17 cellular contexts compared by ENCODE assay signal in the genomic region with DNA sequence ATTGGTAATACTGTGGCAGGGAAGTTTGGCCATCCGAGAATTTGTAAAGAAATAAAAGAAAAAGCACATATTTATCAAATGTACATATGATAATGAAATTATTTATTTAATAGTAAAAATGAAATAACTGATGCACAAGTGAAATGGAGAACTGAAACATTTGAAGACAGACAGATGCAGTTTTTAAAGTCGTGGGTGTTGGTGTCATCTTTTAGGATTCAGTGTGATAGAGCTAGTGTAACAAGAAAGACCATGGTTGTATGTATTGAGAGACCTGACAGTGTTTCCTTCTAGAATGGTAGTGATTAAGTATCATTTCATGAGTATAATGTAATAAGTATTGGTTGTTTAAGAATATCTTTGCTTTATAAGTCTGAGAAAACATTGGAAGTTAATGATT. TPM values are rescaled to one million over a fixed set of nuclear protein-coding genes. Genes with fewer than 3 reads are reported as not detected.
A peak's percentile ranks its signal among the peaks of the same experiment; 100 is the strongest.
DNase-seq lines count a peak whose midpoint lies in the region; ATAC-seq, FAIRE-seq and TF ChIP-seq lines count a peak whose summit lies in the region.
"Had no signal": no experiment of that assay in that cellular context is flagged by ENCODE, and none has a peak within 500 bp of the region (broad histone marks: within the 10 kb centered on the region; RNA-seq: fewer than 3 reads in every experiment).

No MANE protein-coding gene starts in this region.

- H3K27me3 ChIP-seq in CD8-positive, alpha-beta memory T cell (ENCODE audit: insufficient read depth, low read length, poor library complexity, severe bottlenecking), result no peaks in the 10 kb centered on the region
- H3K27me3 ChIP-seq in naive thymus-derived CD4-positive, alpha-beta T cell (ENCODE audit: control insufficient read depth in 2 of 2, insufficient read depth in 2 of 2, low read length in 2 of 2), result no peaks in the 10 kb centered on the region
- H3K27me3 ChIP-seq in psoas muscle (ENCODE audit: insufficient read depth in 3 of 3, low read length in 2 of 3), result no peaks in the 10 kb centered on the region
- H3K27me3 ChIP-seq: BLaER1, body of pancreas, uterus had no signal

- H3K36me3 Mint-ChIP-seq in CD8-positive, alpha-beta memory T cell, result peaks cover 0 to 69% (median 26%) of the 10 kb centered on the region in 3 donors
- H3K36me3 Mint-ChIP-seq in T-cell, result peaks cover 35% of the 10 kb centered on the region
- H3K36me3 Mint-ChIP-seq in naive thymus-derived CD4-positive, alpha-beta T cell, result peaks cover 7 to 32% (median 17%) of the 10 kb centered on the region in 5 donors

- TF ChIP-seq EP300 in A549 (IDR thresholded peaks at IDR 0.05), result no peak

- H3K9me3 ChIP-seq in A549 (no peaks in the 10 kb centered on the region), psoas muscle (no peaks in the 10 kb centered on the region)
- no peaks in the 10 kb centered on the region for H3K9me3 ChIP-seq in CD8-positive, alpha-beta memory T cell (ENCODE audit: low read length)
- no peaks in the 10 kb centered on the region for H3K9me3 ChIP-seq in naive thymus-derived CD4-positive, alpha-beta T cell (ENCODE audit: control insufficient read depth in 2 of 3, low read length in 3 of 3)
- H3K9me3 ChIP-seq: BLaER1, body of pancreas, uterus had no signal

- CTCF ChIA-PET in A549 (lab: Yijun Ruan, JAX), result no interaction called here
- CTCF ChIA-PET in CD8-positive, alpha-beta memory T cell (lab: Charles Lee), result no interaction called here
- CTCF ChIA-PET in T-cell (lab: Charles Lee), result no interaction called here
- CTCF ChIA-PET in naive thymus-derived CD4-positive, alpha-beta T cell (lab: Charles Lee), result no interaction called here

- no peak for TF ChIP-seq POLR2A in A549 (IDR thresholded peaks at IDR 0.05; ENCODE audit: low read length)

- DNase-seq in A549 (ENCODE audit: low read depth in 1 of 2, low spot score in 1 of 2) (no peak), T-cell (no peak), psoas muscle (no peak), NCI-H2171 (lab: John Stamatoyannopoulos, UW) (no peak), GDM1 (lab: John Stamatoyannopoulos, UW) (no peak)
- DNase-seq in CD8-positive, alpha-beta memory T cell, result no peak
- DNase-seq in naive thymus-derived CD4-positive, alpha-beta T cell, result no peak
- DNase-seq: body of pancreas; EL; NCI-H1092; NCI-H2227 treated with DMSO at 0.1 percent for 48 hours; stimulated activated CD4-positive, alpha-beta T cell treated with anti-CD3 and anti-CD28 coated beads, Interleukin-2, amount 100 ng/mL, for 24 hours; stimulated activated CD8-positive, alpha-beta memory T cell treated with anti-CD3 and anti-CD28 coated beads, Interleukin-4, amount 100 ng/mL, for 48 hours; uterus had no signal

- POLR2A ChIA-PET in A549 (lab: Yijun Ruan, JAX) (no interaction called here), T-cell (lab: Charles Lee) (interaction anchor here in 1 of 2 donors (0.6 kb wide), 1 partner anchor 13 kb away, joined by 3 read pairs; no protein-coding TSS in a partner anchor)
- POLR2A ChIA-PET in CD8-positive, alpha-beta memory T cell (lab: Charles Lee), result no interaction called here
- POLR2A ChIA-PET in naive thymus-derived CD4-positive, alpha-beta T cell (lab: Charles Lee), result no interaction called here

- no peaks in the 10 kb centered on the region for H3K9me3 Mint-ChIP-seq in CD8-positive, alpha-beta memory T cell
- H3K9me3 Mint-ChIP-seq in T-cell, result no peaks in the 10 kb centered on the region
- H3K9me3 Mint-ChIP-seq in naive thymus-derived CD4-positive, alpha-beta T cell, result peaks cover 0 to 4% (median 0%) of the 10 kb centered on the region in 11 donors

- H3K4me1 ChIP-seq in A549, result peaks cover 20% of the 10 kb centered on the region
- peaks cover 36% of the 10 kb centered on the region for H3K4me1 ChIP-seq in CD8-positive, alpha-beta memory T cell (ENCODE audit: insufficient read depth, low read length)
- H3K4me1 ChIP-seq in naive thymus-derived CD4-positive, alpha-beta T cell (ENCODE audit: control insufficient read depth in 2 of 2, insufficient read depth in 2 of 2, low read length in 2 of 2), result peaks cover 21 to 28% of the 10 kb centered on the region in 2 donors
- H3K4me1 ChIP-seq in psoas muscle, result peaks cover 48% of the 10 kb centered on the region

- peaks cover 63 to 73% (median 68%) of the 10 kb centered on the region in 3 donors for H3K4me1 Mint-ChIP-seq in CD8-positive, alpha-beta memory T cell
- peaks cover 63 to 72% (median 63%) of the 10 kb centered on the region in 3 donors for H3K4me1 Mint-ChIP-seq in T-cell
- peaks cover 46 to 72% (median 58%) of the 10 kb centered on the region in 7 donors for H3K4me1 Mint-ChIP-seq in naive thymus-derived CD4-positive, alpha-beta T cell

- TF ChIP-seq RAD21 in A549 (conservative IDR thresholded peaks at IDR 0.05 in 1 of 2, IDR thresholded peaks at IDR 0.05 in 1 of 2), result no peak

- FAIRE-seq in A549 (lab: Jason Lieb, UNC), result no peak

- peak overlapping the region in 6 of 7 donors; percentile 44 to 99 (median 97) for H3K4me3 Mint-ChIP-seq in CD8-positive, alpha-beta memory T cell
- H3K4me3 Mint-ChIP-seq in T-cell, result peak overlapping the region; percentile 93 to 99 (median 95)
- H3K4me3 Mint-ChIP-seq in naive thymus-derived CD4-positive, alpha-beta T cell, result peak overlapping the region in 7 of 10 donors; percentile 5 to 100 (median 99)

- intact Hi-C loops in naive thymus-derived CD4-positive, alpha-beta T cell (cut with micrococcal nuclease), result loop anchor here (5.0 to 10.0 kb wide), 7 partner anchors 107 to 1203 kb away; partner anchors contain the start of genes TBC1D2 (in 2 of the 2), GALNT12 (in 1 of the 2), MSANTD3 (in 1 of the 2) and STX17 (in 1 of the 2)
- intact Hi-C loops in psoas muscle (cut with DNase I), result loop anchor here (5.0 kb wide), 1 partner anchor 33 kb away; no protein-coding TSS in a partner anchor

- H3K27me3 Mint-ChIP-seq in CD8-positive, alpha-beta memory T cell, result peaks cover 0 to 3% of the 10 kb centered on the region in 2 donors
- no peaks in the 10 kb centered on the region for H3K27me3 Mint-ChIP-seq in T-cell
- H3K27me3 Mint-ChIP-seq in naive thymus-derived CD4-positive, alpha-beta T cell, result no peaks in the 10 kb centered on the region

- WGBS in A549 (ENCODE audit: missing lambda C conversion rate), result 76% methylated on average over 2 of the region's 2 CpGs
- 78 to 87% (median 82%) methylated on average over 2 of the region's 2 CpGs for WGBS in psoas muscle, 3 donors

- H3K4me3 ChIP-seq in A549, result no peak overlapping the region
- H3K4me3 ChIP-seq in CD8-positive, alpha-beta memory T cell (ENCODE audit: low read length), result no peak overlapping the region
- H3K4me3 ChIP-seq in naive thymus-derived CD4-positive, alpha-beta T cell (ENCODE audit: low read length), result no peak overlapping the region
- H3K4me3 ChIP-seq in psoas muscle, result no peak overlapping the region
- H3K4me3 ChIP-seq: BLaER1 had no signal

- ATAC-seq in A549, result no peak
- ATAC-seq in T-cell (replicated peaks in 1 of 4), result no peak
- ATAC-seq in naive thymus-derived CD4-positive, alpha-beta T cell, result no peak
- no peak for ATAC-seq in GM18861 (IDR thresholded peaks at IDR 0.05; ENCODE audit: unreplicated experiment)
- no peak for ATAC-seq in psoas muscle
- ATAC-seq: activated CD4-positive, CD25-positive, alpha-beta regulatory T cell treated with anti-CD3 and anti-CD28 coated beads, Interleukin-2, amount 50 U/mL, for 24 hours; body of pancreas had no signal

- TF ChIP-seq CTCF in A549 (IDR thresholded peaks at IDR 0.05) (no peak), psoas muscle (IDR thresholded peaks at IDR 0.05) (no peak)

- H3K27ac Mint-ChIP-seq in CD8-positive, alpha-beta memory T cell, result peak overlapping the region in 7 of 8 donors; percentile 59 to 100 (median 80)
- no peak overlapping the region for H3K27ac Mint-ChIP-seq in T-cell
- H3K27ac Mint-ChIP-seq in naive thymus-derived CD4-positive, alpha-beta T cell, result peak overlapping the region in 5 of 9 donors; percentile 81 to 100 (median 99)

- H3K27ac ChIP-seq in A549 (no peak overlapping the region), psoas muscle (no peak overlapping the region)
- H3K27ac ChIP-seq in CD8-positive, alpha-beta memory T cell (ENCODE audit: low read depth, low read length), result no peak overlapping the region
- no peak overlapping the region for H3K27ac ChIP-seq in naive thymus-derived CD4-positive, alpha-beta T cell (ENCODE audit: low read depth, low read length)
- H3K27ac ChIP-seq: BLaER1 had no signal

- peaks cover 21% of the 10 kb centered on the region for H3K36me3 ChIP-seq in CD8-positive, alpha-beta memory T cell (ENCODE audit: insufficient read depth, low read length)
- peaks cover 0 to 34% (median 10%) of the 10 kb centered on the region in 3 experiments for H3K36me3 ChIP-seq in naive thymus-derived CD4-positive, alpha-beta T cell (ENCODE audit: control insufficient read depth in 2 of 3, insufficient read depth in 3 of 3, low read length in 3 of 3)
- peaks cover 5 to 43% of the 10 kb centered on the region in 2 donors for H3K36me3 ChIP-seq in psoas muscle (ENCODE audit: insufficient read depth in 1 of 2, low read depth in 1 of 2)
- H3K36me3 ChIP-seq: uterus had no signal

- H3K4me2 ChIP-seq in A549, result peak overlapping the region; percentile 76; the same call in 1 of the 3 replicates

RNA-seq across cellular contexts. Expression of gene SEC61B, which starts 2.4 kb away (rescaled TPM):
- polyA plus RNA-seq in A549 (2011; rRNA removed) (190 and 194 TPM in 2 replicates), A549 (2017; fragmentation: RNase III; extraction: RNeasy Plus Mini Kit Qiagen cat#74134 plus additional on column Dnase treatment) (274 to 284 TPM (median 275 TPM) in 3 replicates), psoas muscle (100 to 1,000 TPM in 1 of 3 donors, 10 to 100 TPM in 2; 67.9 to 145 (median 69.5) TPM)
- 183 and 195 TPM in 2 replicates for polyA plus RNA-seq in A549 (2012; cell fraction: cytosol; rRNA removed)
- 109 and 147 TPM in 2 replicates for polyA plus RNA-seq in A549 (2012; cell fraction: nucleus; rRNA removed)
- polyA minus RNA-seq in A549 (2011; rRNA and poly(A)+ RNA removed), result 35.7 and 38.6 TPM in 2 replicates
- total RNA-seq in CD8-positive, alpha-beta memory T cell, result 100 to 1,000 TPM; 195 to 202 TPM
- 433 TPM for polyA plus RNA-seq in CD8-positive, alpha-beta memory T cell
- total RNA-seq in T-cell (10 to 100 TPM; 54.9 to 91.5 (median 84.0) TPM), psoas muscle (10 to 100 TPM; 17.5 to 49.6 (median 36.8) TPM)
- total RNA-seq in naive thymus-derived CD4-positive, alpha-beta T cell, result 100 to 1,000 TPM in 1 of 5 experiments, 10 to 100 TPM in 4; 50.4 to 165 (median 54.6) TPM
- polyA plus RNA-seq in naive thymus-derived CD4-positive, alpha-beta T cell, result 100 to 1,000 TPM; 257 to 292 TPM

RNA-seq across cellular contexts. Expression of gene ALG2, which starts 2.7 kb away (rescaled TPM):
- polyA plus RNA-seq in A549 (2011; rRNA removed) (76.3 and 77.9 TPM in 2 replicates), A549 (2017; fragmentation: RNase III; extraction: RNeasy Plus Mini Kit Qiagen cat#74134 plus additional on column Dnase treatment) (26.1 to 26.6 TPM (median 26.2 TPM) in 3 replicates), psoas muscle (10 to 100 TPM in 2 of 3 donors, 1 to 10 TPM in 1; 6.6 to 15.7 (median 11.5) TPM)
- polyA plus RNA-seq in A549 (2012; cell fraction: cytosol; rRNA removed), result 25.9 and 32.9 TPM in 2 replicates
- polyA plus RNA-seq in A549 (2012; cell fraction: nucleus; rRNA removed), result 19.5 and 23.9 TPM in 2 replicates
- 32.8 and 33.5 TPM in 2 replicates for polyA minus RNA-seq in A549 (2011; rRNA and poly(A)+ RNA removed)
- total RNA-seq in CD8-positive, alpha-beta memory T cell, result 10 to 100 TPM; 30.1 to 33.2 TPM
- polyA plus RNA-seq in CD8-positive, alpha-beta memory T cell, result 31.4 TPM
- total RNA-seq in T-cell (10 to 100 TPM; 18.0 to 30.3 (median 25.2) TPM), psoas muscle (10 to 100 TPM in 3 of 4 donors, 1 to 10 TPM in 1; 8.3 to 18.8 (median 12.7) TPM)
- 10 to 100 TPM; 13.9 to 33.7 (median 25.2) TPM for total RNA-seq in naive thymus-derived CD4-positive, alpha-beta T cell
- 10 to 100 TPM; 20.1 to 28.4 TPM for polyA plus RNA-seq in naive thymus-derived CD4-positive, alpha-beta T cell

Comparison
In these comparisons a context has a peak if more than half of its experiments do, and no peak if none do; other contexts are left out.
1. H3K27ac Mint-ChIP-seq: peak in CD8-positive, alpha-beta memory T cell (7 of 8) and naive thymus-derived CD4-positive, alpha-beta T cell (5 of 9); none in T-cell (0 of 2).
2. Peak in every context shown above with its lines, with median percentiles within 50 percentile points of each other: H3K4me3 Mint-ChIP-seq.